28 cellular contexts compared by ENCODE assay signal in genomic region chr10:16820018-16820417, GRCh38.
"Had no signal": no experiment of that assay in that cellular context is flagged by ENCODE, and none has a peak within 500 bp of the region (broad histone marks: within the 10 kb centered on the region; RNA-seq: fewer than 3 reads in every experiment).

No MANE protein-coding gene starts in this region.

- H3K9me3 ChIP-seq: ovary, psoas muscle, right lobe of liver, suprapubic skin, testis, upper lobe of right lung had no signal

- H3K27me3 ChIP-seq: ovary, right lobe of liver, sigmoid colon, suprapubic skin, testis, tibial artery, transverse colon, upper lobe of right lung, uterus had no signal

- H3K36me3 ChIP-seq: ovary, right lobe of liver, sigmoid colon, suprapubic skin, transverse colon, upper lobe of right lung, uterus had no signal

- H3K4me3 Mint-ChIP-seq: stimulated activated memory B cell treated with anti-CD40 and anti-IgM and Interleukin-4, amounts not matched to agents 10 μg/mL and 1 μg/mL and 100 μg/mL, for 72 hours; stimulated activated naive CD8-positive, alpha-beta T cell treated with anti-CD3 and anti-CD28 coated beads, Interleukin-15, amount 100 ng/mL, for 72 hours had no signal

- ATAC-seq: naive thymus-derived CD8-positive, alpha-beta T cell; natural killer cell treated with Interleukin-12 subunit alpha and Interleukin-12 subunit beta and Interleukin-15 and Interleukin-18, amount 100 ng/mL, for 72 hours; psoas muscle; right cardiac atrium; right lobe of liver; stimulated activated memory B cell treated with anti-CD40 and anti-IgM and Interleukin-4, amounts not matched to agents 10 μg/mL and 1 μg/mL and 100 μg/mL, for 72 hours; stimulated activated naive CD8-positive, alpha-beta T cell treated with anti-CD3 and anti-CD28 coated beads, Interleukin-15, amount 100 ng/mL, for 72 hours; stimulated activated naive CD8-positive, alpha-beta T cell treated with anti-CD3 and anti-CD28 coated beads, Interleukin-15, Interleukin-2, amounts not matched to agents 100 U/mL and 50 U/mL, for 24 hours; upper lobe of right lung had no signal

- H3K4me3 ChIP-seq: neural progenitor cell, ovary, psoas muscle, right lobe of liver, sigmoid colon, suprapubic skin, testis, tibial artery, transverse colon, upper lobe of right lung, uterus had no signal

- H3K4me2 ChIP-seq: neural progenitor cell had no signal

- H3K4me1 ChIP-seq: neural progenitor cell had no signal

- H3K27me3 Mint-ChIP-seq: natural killer cell treated with Interleukin-12 subunit alpha and Interleukin-12 subunit beta and Interleukin-15 and Interleukin-18, amount 100 ng/mL, for 72 hours; stimulated activated memory B cell treated with anti-CD40 and anti-IgM and Interleukin-4, amounts not matched to agents 10 μg/mL and 1 μg/mL and 100 μg/mL, for 72 hours had no signal

- H3K9ac ChIP-seq: neural progenitor cell, parathyroid adenoma had no signal

- H2AFZ ChIP-seq: neural progenitor cell had no signal

- FAIRE-seq: small intestine had no signal

- DNase-seq: naive thymus-derived CD8-positive, alpha-beta T cell; occipital lobe; ovary; posterior cingulate gyrus; psoas muscle; right cardiac atrium; right lobe of liver; sigmoid colon; small intestine; stimulated activated CD4-positive, alpha-beta T cell treated with anti-CD3 and anti-CD28 coated beads, Interleukin-15, amount 100 ng/mL, for 24 hours; stimulated activated CD4-positive, alpha-beta T cell treated with anti-CD3 and anti-CD28 coated beads, Interleukin-4, amount 100 ng/mL, for 1 hour; stimulated activated CD4-positive, alpha-beta T cell treated with anti-CD3 and anti-CD28 coated beads, Interleukin-4, amount 100 ng/mL, for 4 hours; stimulated activated CD8-positive, alpha-beta memory T cell treated with anti-CD3 and anti-CD28 coated beads, Interleukin-4, amount 100 ng/mL, for 48 hours; stimulated activated naive CD4-positive, alpha-beta T cell; stimulated activated naive CD8-positive, alpha-beta T cell treated with anti-CD3 and anti-CD28 coated beads, Interleukin-15, amount 100 ng/mL, for 72 hours; stimulated activated naive CD8-positive, alpha-beta T cell treated with anti-CD3 and anti-CD28 coated beads, Interleukin-15, Interleukin-2, amounts not matched to agents 100 U/mL and 50 U/mL, for 24 hours; substantia nigra; testis; tibial artery; transverse colon; upper lobe of right lung; uterus had no signal

- H3K27ac Mint-ChIP-seq: neural progenitor cell; progenitor cell of endocrine pancreas; stimulated activated memory B cell treated with anti-CD40 and anti-IgM and Interleukin-4, amounts not matched to agents 10 μg/mL and 1 μg/mL and 100 μg/mL, for 72 hours; stimulated activated naive CD8-positive, alpha-beta T cell treated with anti-CD3 and anti-CD28 coated beads, Interleukin-15, amount 100 ng/mL, for 72 hours had no signal

- H3K27ac ChIP-seq: neural progenitor cell, ovary, parathyroid adenoma, psoas muscle, right lobe of liver, sigmoid colon, suprapubic skin, testis, transverse colon, upper lobe of right lung, uterus had no signal
